ENCODE assay signal across 1 cellular context in genomic region chr17:32319548-32319905, GRCh38.
A peak's percentile ranks its signal among the peaks of the same experiment; 100 is the strongest.
TF ChIP-seq lines count a peak whose summit lies in the region.

No MANE protein-coding gene starts in this region.

TF ChIP-seq in GM12878, 131 proteins besides CTCF, POLR2A, EP300 and RAD21 (continued from another document):
- TF ChIP-seq, protein P1, sequence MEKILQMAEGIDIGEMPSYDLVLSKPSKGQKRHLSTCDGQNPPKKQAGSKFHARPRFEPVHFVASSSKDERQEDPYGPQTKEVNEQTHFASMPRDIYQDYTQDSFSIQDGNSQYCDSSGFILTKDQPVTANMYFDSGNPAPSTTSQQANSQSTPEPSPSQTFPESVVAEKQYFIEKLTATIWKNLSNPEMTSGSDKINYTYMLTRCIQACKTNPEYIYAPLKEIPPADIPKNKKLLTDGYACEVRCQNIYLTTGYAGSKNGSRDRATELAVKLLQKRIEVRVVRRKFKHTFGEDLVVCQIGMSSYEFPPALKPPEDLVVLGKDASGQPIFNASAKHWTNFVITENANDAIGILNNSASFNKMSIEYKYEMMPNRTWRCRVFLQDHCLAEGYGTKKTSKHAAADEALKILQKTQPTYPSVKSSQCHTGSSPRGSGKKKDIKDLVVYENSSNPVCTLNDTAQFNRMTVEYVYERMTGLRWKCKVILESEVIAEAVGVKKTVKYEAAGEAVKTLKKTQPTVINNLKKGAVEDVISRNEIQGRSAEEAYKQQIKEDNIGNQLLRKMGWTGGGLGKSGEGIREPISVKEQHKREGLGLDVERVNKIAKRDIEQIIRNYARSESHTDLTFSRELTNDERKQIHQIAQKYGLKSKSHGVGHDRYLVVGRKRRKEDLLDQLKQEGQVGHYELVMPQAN (conservative IDR thresholded peaks at IDR 0.05) = no peak
- peak; percentile 59 for TF ChIP-seq IKZF1 (conservative IDR thresholded peaks at IDR 0.05)
- peak; percentile 35 for TF ChIP-seq RUNX3 (IDR thresholded peaks at IDR 0.05; ENCODE audit: low read length)
- peak; percentile 99 for TF ChIP-seq MEF2B (IDR thresholded peaks at IDR 0.05; ENCODE audit: partially characterized antibody, poor library complexity, severe bottlenecking)
- TF ChIP-seq NR2F1 (conservative IDR thresholded peaks at IDR 0.05) = peak; percentile 70
- TF ChIP-seq, protein P2, sequence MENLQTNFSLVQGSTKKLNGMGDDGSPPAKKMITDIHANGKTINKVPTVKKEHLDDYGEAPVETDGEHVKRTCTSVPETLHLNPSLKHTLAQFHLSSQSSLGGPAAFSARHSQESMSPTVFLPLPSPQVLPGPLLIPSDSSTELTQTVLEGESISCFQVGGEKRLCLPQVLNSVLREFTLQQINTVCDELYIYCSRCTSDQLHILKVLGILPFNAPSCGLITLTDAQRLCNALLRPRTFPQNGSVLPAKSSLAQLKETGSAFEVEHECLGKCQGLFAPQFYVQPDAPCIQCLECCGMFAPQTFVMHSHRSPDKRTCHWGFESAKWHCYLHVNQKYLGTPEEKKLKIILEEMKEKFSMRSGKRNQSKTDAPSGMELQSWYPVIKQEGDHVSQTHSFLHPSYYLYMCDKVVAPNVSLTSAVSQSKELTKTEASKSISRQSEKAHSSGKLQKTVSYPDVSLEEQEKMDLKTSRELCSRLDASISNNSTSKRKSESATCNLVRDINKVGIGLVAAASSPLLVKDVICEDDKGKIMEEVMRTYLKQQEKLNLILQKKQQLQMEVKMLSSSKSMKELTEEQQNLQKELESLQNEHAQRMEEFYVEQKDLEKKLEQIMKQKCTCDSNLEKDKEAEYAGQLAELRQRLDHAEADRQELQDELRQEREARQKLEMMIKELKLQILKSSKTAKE (IDR thresholded peaks at IDR 0.05; ENCODE audit: low read depth, poor library complexity, severe bottlenecking) = peak; percentile 43
- no peak for TF ChIP-seq ZNF622 (IDR thresholded peaks at IDR 0.05)
- TF ChIP-seq STAT1 (conservative IDR thresholded peaks at IDR 0.05) = peak; percentile 78; the same call in 1 of the 2 replicates
- TF ChIP-seq IKZF2 (IDR thresholded peaks at IDR 0.05) = peak; percentile 44 to 63; a peak in 2 of 4 replicates
- TF ChIP-seq NBN (IDR thresholded peaks at IDR 0.05) = 0 out of 2 replicates have a peak, but pooled peaks have one; percentile 56
- no peak for TF ChIP-seq EGR1 (IDR thresholded peaks at IDR 0.05; ENCODE audit: borderline replicate concordance in 1 of 2, low read depth in 2 of 2, low read length in 2 of 2)
- TF ChIP-seq DPF2 (IDR thresholded peaks at IDR 0.05) = peak; percentile 60
- TF ChIP-seq YY1 (IDR thresholded peaks at IDR 0.05; ENCODE audit: low read depth, low read length) = peak; percentile 49; the same call in 1 of the 2 replicates
- TF ChIP-seq BRCA1 (IDR thresholded peaks at IDR 0.05; ENCODE audit: low read depth, low read length) = no peak
- peak; percentile 70; the same call in 1 of the 2 replicates for TF ChIP-seq IRF4 (IDR thresholded peaks at IDR 0.05; ENCODE audit: low read depth, low read length)
- 0 out of 2 replicates have a peak, but pooled peaks have one; percentile 56 for TF ChIP-seq RCOR1 (conservative IDR thresholded peaks at IDR 0.05; ENCODE audit: low read depth, low read length)
- peak; percentile 69 for TF ChIP-seq MTA2 (IDR thresholded peaks at IDR 0.05; ENCODE audit: low read depth)
- peak; percentile 38 to 44; a peak in 2 of 4 replicates for TF ChIP-seq BHLHE40 (IDR thresholded peaks at IDR 0.05; ENCODE audit: borderline replicate concordance in 1 of 2, low read depth in 2 of 2, low read length in 1 of 2)
- 0 out of 2 replicates have a peak, but pooled peaks have one; percentile 14 for TF ChIP-seq SPI1 (IDR thresholded peaks at IDR 0.05; ENCODE audit: borderline replicate concordance, insufficient read depth, low read depth, low read length)
- peak; percentile 41 for TF ChIP-seq RELA (IDR thresholded peaks at IDR 0.05; ENCODE audit: borderline replicate concordance, partially characterized antibody)
- no peak for TF ChIP-seq SP1 (IDR thresholded peaks at IDR 0.05; ENCODE audit: low read depth, low read length)
- TF ChIP-seq FOXM1 (IDR thresholded peaks at IDR 0.05; ENCODE audit: low read depth, low read length) = 0 out of 2 replicates have a peak, but pooled peaks have one; percentile 25
- TF ChIP-seq RBBP5 (conservative IDR thresholded peaks at IDR 0.05) = no peak
- no peak for TF ChIP-seq HDAC2 (IDR thresholded peaks at IDR 0.05)
- peak; percentile 58; the same call in 1 of the 3 replicates for TF ChIP-seq POU2F2 (IDR thresholded peaks at IDR 0.05; ENCODE audit: borderline replicate concordance, low read depth, low read length)
- TF ChIP-seq YBX1 (IDR thresholded peaks at IDR 0.05) = 0 out of 2 replicates have a peak, but pooled peaks have one; percentile 25
- no peak for TF ChIP-seq MAX (IDR thresholded peaks at IDR 0.05; ENCODE audit: low read depth, low read length)
- peak; percentile 70; the same call in 1 of the 2 replicates for TF ChIP-seq BCL11A (IDR thresholded peaks at IDR 0.05; ENCODE audit: low read depth, low read length)
- no peak for TF ChIP-seq MEF2A (IDR thresholded peaks at IDR 0.05; ENCODE audit: insufficient read depth, low read depth, low read length)
- TF ChIP-seq RB1 (IDR thresholded peaks at IDR 0.05; ENCODE audit: borderline replicate concordance) = peak; percentile 90; the same call in 1 of the 2 replicates
- TF ChIP-seq, protein P3, sequence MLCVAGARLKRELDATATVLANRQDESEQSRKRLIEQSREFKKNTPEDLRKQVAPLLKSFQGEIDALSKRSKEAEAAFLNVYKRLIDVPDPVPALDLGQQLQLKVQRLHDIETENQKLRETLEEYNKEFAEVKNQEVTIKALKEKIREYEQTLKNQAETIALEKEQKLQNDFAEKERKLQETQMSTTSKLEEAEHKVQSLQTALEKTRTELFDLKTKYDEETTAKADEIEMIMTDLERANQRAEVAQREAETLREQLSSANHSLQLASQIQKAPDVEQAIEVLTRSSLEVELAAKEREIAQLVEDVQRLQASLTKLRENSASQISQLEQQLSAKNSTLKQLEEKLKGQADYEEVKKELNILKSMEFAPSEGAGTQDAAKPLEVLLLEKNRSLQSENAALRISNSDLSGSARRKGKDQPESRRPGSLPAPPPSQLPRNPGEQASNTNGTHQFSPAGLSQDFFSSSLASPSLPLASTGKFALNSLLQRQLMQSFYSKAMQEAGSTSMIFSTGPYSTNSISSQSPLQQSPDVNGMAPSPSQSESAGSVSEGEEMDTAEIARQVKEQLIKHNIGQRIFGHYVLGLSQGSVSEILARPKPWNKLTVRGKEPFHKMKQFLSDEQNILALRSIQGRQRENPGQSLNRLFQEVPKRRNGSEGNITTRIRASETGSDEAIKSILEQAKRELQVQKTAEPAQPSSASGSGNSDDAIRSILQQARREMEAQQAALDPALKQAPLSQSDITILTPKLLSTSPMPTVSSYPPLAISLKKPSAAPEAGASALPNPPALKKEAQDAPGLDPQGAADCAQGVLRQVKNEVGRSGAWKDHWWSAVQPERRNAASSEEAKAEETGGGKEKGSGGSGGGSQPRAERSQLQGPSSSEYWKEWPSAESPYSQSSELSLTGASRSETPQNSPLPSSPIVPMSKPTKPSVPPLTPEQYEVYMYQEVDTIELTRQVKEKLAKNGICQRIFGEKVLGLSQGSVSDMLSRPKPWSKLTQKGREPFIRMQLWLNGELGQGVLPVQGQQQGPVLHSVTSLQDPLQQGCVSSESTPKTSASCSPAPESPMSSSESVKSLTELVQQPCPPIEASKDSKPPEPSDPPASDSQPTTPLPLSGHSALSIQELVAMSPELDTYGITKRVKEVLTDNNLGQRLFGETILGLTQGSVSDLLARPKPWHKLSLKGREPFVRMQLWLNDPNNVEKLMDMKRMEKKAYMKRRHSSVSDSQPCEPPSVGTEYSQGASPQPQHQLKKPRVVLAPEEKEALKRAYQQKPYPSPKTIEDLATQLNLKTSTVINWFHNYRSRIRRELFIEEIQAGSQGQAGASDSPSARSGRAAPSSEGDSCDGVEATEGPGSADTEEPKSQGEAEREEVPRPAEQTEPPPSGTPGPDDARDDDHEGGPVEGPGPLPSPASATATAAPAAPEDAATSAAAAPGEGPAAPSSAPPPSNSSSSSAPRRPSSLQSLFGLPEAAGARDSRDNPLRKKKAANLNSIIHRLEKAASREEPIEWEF (IDR thresholded peaks at IDR 0.05; ENCODE audit: insufficient replicate concordance, low read depth, low read length) = peak; percentile 83
TF ChIP-seq in GM12878: peak in this region for 27.
